23 cellular contexts compared by ENCODE assay signal in genomic region chr6:14915888-14916832, GRCh38.
"Had no signal": no experiment of that assay in that cellular context is flagged by ENCODE, and none has a peak within 500 bp of the region (broad histone marks: within the 10 kb centered on the region; RNA-seq: fewer than 3 reads in every experiment).

No MANE protein-coding gene starts in this region.

- H3K4me3 ChIP-seq: adrenal gland, SK-N-MC had no signal

- DNase-seq: activated CD4-positive, alpha-beta T cell treated with anti-CD3 and anti-CD28 coated beads for 4 hours; activated CD8-positive, alpha-beta T cell treated with anti-CD3 and anti-CD28 coated beads for 36 hours; activated gamma-delta T cell; activated naive CD4-positive, alpha-beta T cell treated with anti-CD3 and anti-CD28 coated beads for 36 hours; activated T-cell treated with anti-CD3 and anti-CD28 coated beads for 4 hours; adrenal gland; anterior cingulate cortex; KG1; NCI-H1092; NCI-H1417 treated with DMSO at 0.1 percent for 48 hours; NCI-H1694; NCI-H2029; NCI-H345; NCI-H510A; NCI-H526 treated with DMSO at 0.1 percent for 48 hours; NCI-H82; SIG-M5; T-cell; T-helper 2 cell; T1000 had no signal

- H3K9me3 ChIP-seq: adrenal gland had no signal

- H3K27ac ChIP-seq: adrenal gland, SK-N-MC, VCaP had no signal

- H3K27me3 ChIP-seq: adrenal gland had no signal

- H3K36me3 ChIP-seq: adrenal gland had no signal

- ATAC-seq: activated CD8-positive, alpha-beta T cell treated with anti-CD3 and anti-CD28 coated beads for 36 hours; activated T-helper 17 cell treated with anti-CD3 and anti-CD28 coated beads, Interleukin-2, amount 50 U/mL, for 72 hours had no signal
